37 cellular contexts compared by ENCODE assay signal in the genomic region with DNA sequence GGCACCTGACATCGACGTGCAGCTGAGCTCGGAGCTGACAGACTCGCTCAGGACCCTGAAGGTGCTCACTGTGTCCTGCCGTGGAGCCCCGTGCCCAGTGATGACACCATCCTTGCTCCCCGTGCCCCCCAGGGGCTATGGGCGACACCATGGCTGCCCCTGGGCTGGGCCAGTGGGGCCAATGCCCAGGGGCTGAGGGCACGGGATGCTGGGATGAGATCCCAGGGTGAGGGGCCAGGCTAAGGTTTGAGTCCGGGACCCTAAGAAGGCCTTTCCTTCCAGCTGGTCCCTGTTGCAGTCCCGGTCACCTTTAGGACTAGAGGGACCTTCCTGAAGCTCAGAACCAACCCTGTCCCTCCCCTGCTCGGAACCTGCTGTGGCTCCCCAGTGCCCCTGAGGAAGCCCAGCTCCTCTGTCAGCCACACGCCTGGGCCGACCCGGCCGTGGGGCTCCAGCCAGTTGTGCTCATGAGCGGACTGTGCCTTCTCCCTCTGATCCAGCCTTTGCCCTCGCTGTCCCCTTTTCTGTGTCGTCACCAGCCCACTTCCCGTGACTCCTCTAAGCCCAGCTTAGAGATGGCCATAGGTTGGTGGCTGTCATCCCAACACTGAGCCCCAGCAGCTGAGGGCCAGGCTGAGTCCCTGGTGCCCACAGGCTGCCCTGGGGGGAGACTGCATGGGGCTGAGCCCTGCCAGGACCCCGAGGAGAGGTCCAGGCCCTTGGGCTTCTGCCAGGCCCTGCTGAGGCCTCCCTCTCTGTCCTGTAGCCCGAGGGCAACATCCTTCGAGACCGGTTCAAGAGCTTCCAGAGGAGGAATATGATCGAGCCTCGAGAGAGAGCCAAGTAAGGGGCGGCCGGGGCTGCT. TPM values are rescaled to one million over a fixed set of nuclear protein-coding genes. Genes with fewer than 3 reads are reported as not detected.
"Had no signal": no experiment of that assay in that cellular context is flagged by ENCODE, and none has a peak within 500 bp of the region (broad histone marks: within the 10 kb centered on the region; RNA-seq: fewer than 3 reads in every experiment).

No MANE protein-coding gene starts in this region.

- H3K4me3 ChIP-seq: ascending aorta, cardiac muscle cell, colonic mucosa, esophagus squamous epithelium, heart right ventricle, pancreas, prostate gland, skin epidermis, stomach, thyroid gland had no signal

- H3K27me3 ChIP-seq: ascending aorta, cardiac muscle cell, colonic mucosa, esophagus squamous epithelium, heart right ventricle, pancreas, stomach, thyroid gland had no signal

- H3K9me3 ChIP-seq: ascending aorta, colonic mucosa, esophagus squamous epithelium, pancreas, prostate gland, stomach, thyroid gland had no signal

- H3K4me1 ChIP-seq: ascending aorta, esophagus squamous epithelium, heart right ventricle, prostate gland, stomach, thyroid gland had no signal

- H3K27ac ChIP-seq: ascending aorta, cardiac muscle cell, epithelial cell of prostate, esophagus squamous epithelium, heart right ventricle, prostate gland, skin epidermis, stomach, thyroid gland had no signal

- ATAC-seq: activated CD4-positive, alpha-beta T cell treated with anti-CD3 and anti-CD28 coated beads for 36 hours; stimulated activated memory B cell treated with anti-CD40 and anti-IgM and Interleukin-4, amounts not matched to agents 10 μg/mL and 1 μg/mL and 100 μg/mL, for 72 hours had no signal

- DNase-seq: activated CD4-positive, alpha-beta T cell treated with anti-CD3 and anti-CD28 coated beads for 36 hours; activated CD4-positive, alpha-beta T cell treated with anti-CD3 and anti-CD28 coated beads, Interleukin-2, amount 50 U/mL, for 4 hours; activated CD4-positive, CD25-positive, alpha-beta regulatory T cell; activated CD8-positive, alpha-beta memory T cell treated with anti-CD3 and anti-CD28 coated beads for 24 hours; activated gamma-delta T cell; activated naive CD4-positive, alpha-beta T cell treated with anti-CD3 and anti-CD28 coated beads, Interleukin-2, amount 10 ng/mL, durations not matched to agents 7 days and 5 days; activated naive CD8-positive, alpha-beta T cell treated with anti-CD3 and anti-CD28 coated beads, Interleukin-2, amount 10 ng/mL, durations not matched to agents 7 days and 5 days; cerebellar nuclear complex; colonic mucosa; effector CD8-positive, alpha-beta T cell; esophagus squamous epithelium; foreskin melanocyte; heart right ventricle; islet precursor cell; left ventricle myocardium superior; mammary epithelial cell; nephron progenitor cell; retina; stimulated activated CD4-positive, alpha-beta T cell treated with anti-CD3 and anti-CD28 coated beads, Interleukin-1b, Interleukin-23, amount 100 ng/mL, for 48 hours; stimulated activated CD4-positive, alpha-beta T cell treated with anti-CD3 and anti-CD28 coated beads, Interleukin-4, amount 100 ng/mL, for 4 hours; stimulated activated CD8-positive, alpha-beta memory T cell treated with anti-CD3 and anti-CD28 coated beads, Interleukin-4, amount 100 ng/mL, for 48 hours; stomach; thyroid gland had no signal

- FAIRE-seq: endometrium, pancreas had no signal

RNA-seq across cellular contexts. Expression of gene TPRX1, which starts 48.4 kb away (rescaled TPM):
- total RNA-seq: activated CD4-positive, alpha-beta T cell treated with anti-CD3 and anti-CD28 coated beads for 36 hours; activated naive CD8-positive, alpha-beta T cell treated with anti-CD3 and anti-CD28 coated beads, Interleukin-2, amount 10 ng/mL, durations not matched to agents 7 days and 5 days; ascending aorta; cardiac muscle cell; colonic mucosa; dermis microvascular lymphatic vessel endothelial cell; esophagus squamous epithelium; glomerular endothelial cell; heart right ventricle; left ventricle myocardium superior; mammary epithelial cell; mucosa of gallbladder; pancreas; sciatic nerve; stomach; T-helper 2 cell treated with Interferon-gamma antibody and Interleukin-4, amounts not matched to agents 100 ng/mL and 5 ng/mL, for 36 hours; thyroid gland; ureter had no signal
- polyA plus RNA-seq: cardiac muscle cell, heart right ventricle, mammary epithelial cell, pancreas, stomach had no signal
